Comparison of ENCODE assay signal across 1 cellular context in genomic region chr12:44457465-44457864, GRCh38.
TF ChIP-seq lines count a peak whose summit lies in the region.

No MANE protein-coding gene starts in this region.

TF ChIP-seq in GM23338, 12 proteins besides CTCF, POLR2A, EP300 and RAD21 (continued from another document):
- TF ChIP-seq REST (IDR thresholded peaks at IDR 0.05; ENCODE audit: unreplicated experiment), result no peak
- TF ChIP-seq ZNF331 (CRISPR knock-in tag; IDR thresholded peaks at IDR 0.05; ENCODE audit: low read depth), result no peak
